ENCODE assay signal across 8 cellular contexts in the genomic region with DNA sequence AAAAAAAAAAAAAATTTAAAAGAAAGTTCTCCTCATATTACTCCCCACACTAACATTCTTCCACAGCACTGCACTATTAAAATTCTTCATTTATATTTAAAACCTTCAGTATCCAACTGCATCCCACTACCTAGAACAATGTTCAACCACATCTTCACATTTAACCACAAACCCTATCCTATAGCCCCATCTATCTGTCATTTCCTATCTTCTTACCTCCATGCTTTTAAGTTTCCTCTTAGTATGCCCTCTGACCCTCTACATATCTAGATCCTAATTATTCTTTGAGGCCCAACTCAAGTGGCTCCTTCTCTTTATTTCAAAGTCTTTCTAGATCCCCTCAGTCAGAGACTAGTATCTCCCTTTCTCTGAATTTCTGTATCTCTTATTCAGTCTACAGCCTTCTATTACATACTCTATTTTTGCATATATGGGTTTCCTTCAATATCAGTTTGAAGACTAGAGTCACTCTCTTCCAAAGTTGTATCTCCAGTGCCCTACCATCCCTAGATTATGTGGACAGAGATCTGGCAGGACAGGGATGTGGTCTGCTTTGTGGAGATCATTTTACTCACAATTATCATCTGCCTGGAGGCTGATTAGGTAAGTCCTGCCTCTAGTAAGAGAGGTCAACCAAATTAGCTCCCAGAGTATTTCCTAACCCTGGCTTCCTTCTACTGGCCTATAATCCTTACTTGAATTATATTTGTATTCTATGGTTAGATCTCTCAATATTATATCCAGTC. TPM values are rescaled to one million over a fixed set of nuclear protein-coding genes. Genes with fewer than 3 reads are reported as not detected.
DNase-seq lines count a peak whose midpoint lies in the region; ATAC-seq and TF ChIP-seq lines count a peak whose summit lies in the region.

No MANE protein-coding gene starts in this region.

- no peak for TF ChIP-seq POLR2A in breast epithelium (IDR thresholded peaks at IDR 0.05)

- ATAC-seq in aorta (ENCODE audit: low FRiP score), result no peak
- no peak for ATAC-seq in GM19452 (IDR thresholded peaks at IDR 0.05; ENCODE audit: unreplicated experiment)

- peak overlapping the region; percentile 92 for H3K4me3 ChIP-seq in MM.1S (ENCODE audit: low read length)
- peak overlapping the region in 2 of 3 donors; percentile 68 to 88 for H3K4me3 ChIP-seq in breast epithelium
- no peak overlapping the region for H3K4me3 ChIP-seq in aorta (ENCODE audit: low read length in 2 of 2)

- no peaks in the 10 kb centered on the region; the same call in 1 of the 2 replicates for H3K36me3 ChIP-seq in ES-I3 (ENCODE audit: insufficient read depth, low read length)
- H3K36me3 ChIP-seq in MM.1S (replicated peaks; ENCODE audit: insufficient read depth, low read length), result peaks cover 13% of the 10 kb centered on the region
- H3K36me3 ChIP-seq in breast epithelium, result no peaks in the 10 kb centered on the region
- H3K36me3 ChIP-seq in aorta (ENCODE audit: control insufficient read depth in 1 of 2, insufficient read depth in 2 of 2, low read length in 1 of 2), result peaks cover 0 to 2% of the 10 kb centered on the region in 2 donors

- peak overlapping the region; percentile 95; the same call in 1 of the 2 replicates for H3K9ac ChIP-seq in ES-I3 (ENCODE audit: low read depth, low read length)
- H3K9ac ChIP-seq in MM.1S (ENCODE audit: low read length), result peak overlapping the region; percentile 92

- TF ChIP-seq CTCF in MM.1S (IDR thresholded peaks at IDR 0.05; ENCODE audit: low read length) (peak; percentile 39), breast epithelium (IDR thresholded peaks at IDR 0.05) (no peak), nephron (IDR thresholded peaks at IDR 0.05; ENCODE audit: unreplicated experiment in 3 of 3) (peak in 1 of 3 experiments; percentile 19)

- no peaks in the 10 kb centered on the region for H3K27me3 ChIP-seq in MM.1S (replicated peaks; ENCODE audit: insufficient read depth, low read length)
- H3K27me3 ChIP-seq in breast epithelium, result no peaks in the 10 kb centered on the region
- H3K27me3 ChIP-seq in aorta (ENCODE audit: control insufficient read depth in 1 of 2, insufficient read depth in 2 of 2, low read length in 1 of 2), result no peaks in the 10 kb centered on the region

- 0 out of 2 replicates have a peak overlapping the region, but pooled peaks have one; percentile 79 for H2AFZ ChIP-seq in MM.1S (ENCODE audit: low read length)

- H3K27ac Mint-ChIP-seq in nephron, result peak overlapping the region; percentile 98 to 99 (median 99)

- no peaks in the 10 kb centered on the region for H3K9me3 ChIP-seq in ES-I3 (ENCODE audit: control insufficient read depth, insufficient read depth, low read length)
- H3K9me3 ChIP-seq in MM.1S (replicated peaks; ENCODE audit: insufficient read depth, low read length), result no peaks in the 10 kb centered on the region
- no peaks in the 10 kb centered on the region for H3K9me3 ChIP-seq in breast epithelium
- no peaks in the 10 kb centered on the region for H3K9me3 ChIP-seq in aorta (ENCODE audit: control insufficient read depth, low read length)

- H3K4me1 Mint-ChIP-seq in nephron, result peaks cover 48% of the 10 kb centered on the region

- no peaks in the 10 kb centered on the region for H3K9me3 Mint-ChIP-seq in nephron

- intact Hi-C loops in breast epithelium (cut with DNase I; ENCODE audit: low total_unique reads), result no loop called here
- intact Hi-C loops in aorta (cut with DNase I), result loop anchor here in 1 of 2 donors (5.0 kb wide), 1 partner anchor 70 kb away; the partner anchor contains the start of gene PPIB

- peaks cover 46% of the 10 kb centered on the region for H3F3A ChIP-seq in MM.1S (ENCODE audit: insufficient read depth, low read length)

- DNase-seq in MM.1S (peak; percentile 41), breast epithelium (ENCODE audit: low spot score in 2 of 2) (no peak), aorta (no peak), GDM1 (lab: John Stamatoyannopoulos, UW) (no peak)
- no peak for DNase-seq in stimulated activated CD4-positive, alpha-beta T cell treated with anti-CD3 and anti-CD28 coated beads, Interleukin-2, amount 100 ng/mL, for 48 hours

- peak overlapping the region; percentile 82 for H3K4me2 ChIP-seq in MM.1S (ENCODE audit: low read depth, low read length)

- H3K36me3 Mint-ChIP-seq in nephron (ENCODE audit: low read depth), result peaks cover 26% of the 10 kb centered on the region

- H3K4me1 ChIP-seq in ES-I3 (ENCODE audit: insufficient read depth, low read length), result peaks cover 10% of the 10 kb centered on the region
- H3K4me1 ChIP-seq in MM.1S (ENCODE audit: low read length), result peaks cover 42% of the 10 kb centered on the region
- peaks cover 2 to 5% of the 10 kb centered on the region in 2 donors for H3K4me1 ChIP-seq in breast epithelium
- no peaks in the 10 kb centered on the region for H3K4me1 ChIP-seq in aorta (ENCODE audit: control insufficient read depth in 1 of 2, insufficient read depth in 2 of 2, low read length in 2 of 2)

- H3K4me3 Mint-ChIP-seq in nephron, result peak overlapping the region; percentile 96 to 98 (median 97)

- no peaks in the 10 kb centered on the region for H3K9me2 ChIP-seq in MM.1S (replicated peaks; ENCODE audit: insufficient read depth, low read length)

- H3K27me3 Mint-ChIP-seq in nephron (ENCODE audit: low read depth), result no peaks in the 10 kb centered on the region

- H3K27ac ChIP-seq in MM.1S (ENCODE audit: low read length) (peak overlapping the region; percentile 90), breast epithelium (no peak overlapping the region), aorta (ENCODE audit: low read depth in 1 of 2, low read length in 2 of 2) (no peak overlapping the region)

- H4K20me1 ChIP-seq in MM.1S (ENCODE audit: insufficient read depth, low read length), result no peaks in the 10 kb centered on the region

- peaks cover 90% of the 10 kb centered on the region for H3K79me2 ChIP-seq in MM.1S (ENCODE audit: low read length)

RNA-seq across cellular contexts. Expression of gene CIAO2A, which starts 1.4 kb away (rescaled TPM):
- total RNA-seq in breast epithelium, result 10 to 100 TPM; 42.6 to 71.8 (median 50.9) TPM
- 10 to 100 TPM; 23.2 to 27.4 TPM for total RNA-seq in aorta
- 10 to 100 TPM; 24.1 to 81.9 TPM for polyA plus RNA-seq in aorta

RNA-seq across cellular contexts. Expression of gene SNX1, which starts 3.5 kb away (rescaled TPM):
- total RNA-seq in breast epithelium (100 to 1,000 TPM; 107 to 144 (median 125) TPM), aorta (100 to 1,000 TPM; 122 to 153 TPM)
- 10 to 100 TPM; 54.6 to 57.7 TPM for polyA plus RNA-seq in aorta

RNA-seq across cellular contexts. Expression of gene DAPK2, which starts 46.0 kb away (rescaled TPM):
- 10 to 100 TPM; 23.6 to 37.3 (median 29.6) TPM for total RNA-seq in breast epithelium
- 1 to 10 TPM; 6.0 to 8.0 TPM for total RNA-seq in aorta
- 1 to 10 TPM; 2.0 to 8.1 TPM for polyA plus RNA-seq in aorta

RNA-seq across cellular contexts. Expression of gene SNX22, which starts 59.3 kb away (rescaled TPM):
- total RNA-seq in breast epithelium (1 to 10 TPM in 1 of 3 donors, under 1 TPM in 2; 0.48 to 1.5 (median 0.98) TPM), aorta (under 1 TPM; 0.36 to 0.39 TPM)
- under 1 TPM; 0.38 to 0.90 TPM for polyA plus RNA-seq in aorta

Comparison
In these comparisons a context has a peak if more than half of its experiments do, and no peak if none do; other contexts are left out.
1. H3K4me3 ChIP-seq: peak in MM.1S (single experiment) and breast epithelium (2 of 3); none in aorta (0 of 2).